23 cellular contexts compared by ENCODE assay signal in genomic region chr5:98913911-98914310, GRCh38. TPM values are rescaled to one million over a fixed set of nuclear protein-coding genes. Genes with fewer than 3 reads are reported as not detected.
DNase-seq lines count a peak whose midpoint lies in the region; ATAC-seq, FAIRE-seq and TF ChIP-seq lines count a peak whose summit lies in the region.
"Had no signal": no experiment of that assay in that cellular context is flagged by ENCODE, and none has a peak within 500 bp of the region (broad histone marks: within the 10 kb centered on the region; RNA-seq: fewer than 3 reads in every experiment).

No MANE protein-coding gene starts in this region.

- no peaks in the 10 kb centered on the region for H3K27me3 ChIP-seq in K562 (ENCODE audit: control insufficient read depth in 2 of 2, insufficient read depth in 2 of 2, low read length in 2 of 2)
- H3K27me3 ChIP-seq: vagina had no signal

- FAIRE-seq in K562 (lab: Jason Lieb, UNC) (no peak), D721Med (lab: Jason Lieb, UNC) (no peak)
- FAIRE-seq: A549, HepG2 had no signal

- intact Hi-C loops in activated CD8-positive, alpha-beta T cell treated with anti-CD3 and anti-CD28 coated beads for 36 hours (cut with micrococcal nuclease): no loop called here
- intact Hi-C loops in K562 (cut with micrococcal nuclease): no loop called here

- CTCF ChIA-PET in activated CD8-positive, alpha-beta T cell treated with anti-CD3 and anti-CD28 coated beads for 36 hours (lab: Charles Lee): interaction anchor here (0.6 to 2.6 kb wide), 4 partner anchors 8 to 118 kb away, joined by 3 to 9 read pairs (median 4); no protein-coding TSS in a partner anchor
- CTCF ChIA-PET in activated CD8-positive, alpha-beta T cell treated with anti-CD3 and anti-CD28 coated beads, Interleukin-2, amount 10 ng/mL, durations not matched to agents 7 days and 5 days (lab: Charles Lee): interaction anchor here (0.9 to 2.0 kb wide), 5 partner anchors 8 to 119 kb away, joined by 3 to 9 read pairs (median 4); no protein-coding TSS in a partner anchor
- CTCF ChIA-PET in K562 (lab: Yijun Ruan, JAX; ENCODE audit: low intra/inter-chr PET ratio): no interaction called here
- CTCF ChIA-PET in HEK293T (lab: Yijun Ruan, JAX): no interaction called here

- POLR2A ChIA-PET in activated CD8-positive, alpha-beta T cell treated with anti-CD3 and anti-CD28 coated beads for 36 hours (lab: Charles Lee): interaction anchor here (0.7 to 2.2 kb wide), 3 partner anchors 10 to 16 kb away, joined by 3 to 10 read pairs (median 8); partner anchors contain the start of gene CHD1
- POLR2A ChIA-PET in activated CD8-positive, alpha-beta T cell treated with anti-CD3 and anti-CD28 coated beads, Interleukin-2, amount 10 ng/mL, durations not matched to agents 7 days and 5 days (lab: Charles Lee): interaction anchor here (2.8 kb wide), 1 partner anchor 15 kb away, joined by 24 read pairs; the partner anchor contains the start of gene CHD1
- POLR2A ChIA-PET in K562 (lab: Yijun Ruan, JAX): interaction anchor here (0.8 to 2.4 kb wide), 7 partner anchors 9 to 132 kb away, joined by 3 to 20 read pairs (median 4); partner anchors contain the start of gene CHD1
- POLR2A ChIA-PET in HEK293T (lab: Yijun Ruan, JAX): interaction anchor here (1.7 kb wide), 1 partner anchor 15 kb away, joined by 11 read pairs; the partner anchor contains the start of gene CHD1

- H3K79me2 ChIP-seq in K562 (ENCODE audit: control insufficient read depth, insufficient read depth, low read length): peaks cover 98% of the 10 kb centered on the region

- peaks cover 75% of the 10 kb centered on the region for H3K4me1 Mint-ChIP-seq in activated CD8-positive, alpha-beta T cell treated with anti-CD3 and anti-CD28 coated beads for 36 hours (ENCODE audit: low read depth)
- H3K4me1 Mint-ChIP-seq in activated CD8-positive, alpha-beta T cell treated with anti-CD3 and anti-CD28 coated beads, Interleukin-2, amount 10 ng/mL, durations not matched to agents 7 days and 5 days (ENCODE audit: low read depth): peaks cover 37% of the 10 kb centered on the region
- H3K4me1 Mint-ChIP-seq in osteocyte (ENCODE audit: unreplicated experiment): peaks cover 25% of the 10 kb centered on the region

- H3K4me1 ChIP-seq in K562 (replicated peaks in 1 of 2; ENCODE audit: control insufficient read depth in 2 of 2, insufficient read depth in 2 of 2, low read length in 2 of 2): peaks cover 0 to 2% of the 10 kb centered on the region in 2 experiments; a peak in 1 of 5 replicates

- TF ChIP-seq EP300 in K562 (IDR thresholded peaks at IDR 0.05; ENCODE audit: low read length): no peak

- no peaks in the 10 kb centered on the region for H3K9me1 ChIP-seq in K562 (ENCODE audit: control insufficient read depth, insufficient read depth, low read length)

- H3K9ac ChIP-seq in K562 (ENCODE audit: insufficient read depth in 1 of 2, low read depth in 2 of 2, low read length in 2 of 2): no peak overlapping the region

- H3K27ac Mint-ChIP-seq in activated CD8-positive, alpha-beta T cell treated with anti-CD3 and anti-CD28 coated beads for 36 hours: peak overlapping the region; percentile 50
- no peak overlapping the region for H3K27ac Mint-ChIP-seq in activated CD8-positive, alpha-beta T cell treated with anti-CD3 and anti-CD28 coated beads, Interleukin-2, amount 10 ng/mL, durations not matched to agents 7 days and 5 days
- H3K27ac Mint-ChIP-seq in osteocyte (ENCODE audit: unreplicated experiment): peak overlapping the region; percentile 20
- H3K27ac Mint-ChIP-seq: activated naive CD8-positive, alpha-beta T cell treated with anti-CD3 and anti-CD28 coated beads, Interleukin-2, amount 10 ng/mL, durations not matched to agents 7 days and 5 days had no signal

- no peak overlapping the region for H2AFZ ChIP-seq in K562 (ENCODE audit: low read depth, low read length)

- BruUV-seq in K562 (replicated peaks; lab: Mats Ljungman, UMichigan): no TSS peak

- no peak for TF ChIP-seq CTCF in activated CD8-positive, alpha-beta T cell treated with anti-CD3 and anti-CD28 coated beads for 36 hours (IDR thresholded peaks at IDR 0.05)
- TF ChIP-seq CTCF in K562 (IDR thresholded peaks at IDR 0.05 in 2 of 3, conservative IDR thresholded peaks at IDR 0.05 in 1 of 3; ENCODE audit: insufficient read depth in 2 of 3, low read depth in 1 of 3, low read length in 3 of 3) (no peak), osteocyte (IDR thresholded peaks at IDR 0.05) (no peak), D721Med (IDR thresholded peaks at IDR 0.05; ENCODE audit: insufficient read depth, missing control alignments) (no peak)

- no peak overlapping the region for H3K27ac ChIP-seq in K562 (ENCODE audit: extremely low read depth, low read depth, low read length)
- H3K27ac ChIP-seq: A549, epithelial cell of prostate, HL-60, skin epidermis, vagina had no signal

- no peak overlapping the region for H3K4me3 ChIP-seq in K562
- H3K4me3 ChIP-seq: A549, HAP-1, skin epidermis, vagina had no signal

- no peak for DNase-seq in activated CD8-positive, alpha-beta T cell treated with anti-CD3 and anti-CD28 coated beads for 36 hours
- no peak for DNase-seq in activated CD8-positive, alpha-beta T cell treated with anti-CD3 and anti-CD28 coated beads, Interleukin-2, amount 10 ng/mL, durations not matched to agents 7 days and 5 days
- DNase-seq in K562 (ENCODE audit: extremely low read depth in 1 of 4, low spot score in 3 of 4) (peak in 3 of 4 experiments; percentile 8 to 22 (median 18)), osteocyte (ENCODE audit: extremely low spot score, unreplicated experiment) (no peak), D721Med (ENCODE audit: insufficient read length, low spot score) (no peak), HEK293T (ENCODE audit: extremely low spot score) (no peak), NOMO-1 treated with DMSO at 0.1 percent for 48 hours (lab: John Stamatoyannopoulos, UW; ENCODE audit: unreplicated experiment) (no peak)
- DNase-seq: activated CD4-positive, CD25-positive, alpha-beta regulatory T cell; activated naive CD8-positive, alpha-beta T cell treated with anti-CD3 and anti-CD28 coated beads, Interleukin-2, amount 10 ng/mL, durations not matched to agents 7 days and 5 days; cerebellar nuclear complex; NCI-H1048; NCI-H187 treated with DMSO at 0.1 percent for 48 hours; NCI-H526; occipital lobe; T1000 had no signal

- H3K27me3 Mint-ChIP-seq in activated CD8-positive, alpha-beta T cell treated with anti-CD3 and anti-CD28 coated beads for 36 hours: no peaks in the 10 kb centered on the region
- no peaks in the 10 kb centered on the region for H3K27me3 Mint-ChIP-seq in activated CD8-positive, alpha-beta T cell treated with anti-CD3 and anti-CD28 coated beads, Interleukin-2, amount 10 ng/mL, durations not matched to agents 7 days and 5 days (ENCODE audit: low read depth)
- H3K27me3 Mint-ChIP-seq in osteocyte (ENCODE audit: unreplicated experiment): no peaks in the 10 kb centered on the region
- H3K27me3 Mint-ChIP-seq: activated naive CD8-positive, alpha-beta T cell treated with anti-CD3 and anti-CD28 coated beads, Interleukin-2, amount 10 ng/mL, durations not matched to agents 7 days and 5 days had no signal

- in situ Hi-C loops in K562 (cut with MboI): no loop called here

- no peak overlapping the region for H3K4me2 ChIP-seq in K562 (ENCODE audit: insufficient read depth, low read length)
- H3K4me2 ChIP-seq: A549 had no signal

- no peaks in the 10 kb centered on the region for H3K9me3 Mint-ChIP-seq in activated CD8-positive, alpha-beta T cell treated with anti-CD3 and anti-CD28 coated beads for 36 hours
- no peaks in the 10 kb centered on the region for H3K9me3 Mint-ChIP-seq in activated CD8-positive, alpha-beta T cell treated with anti-CD3 and anti-CD28 coated beads, Interleukin-2, amount 10 ng/mL, durations not matched to agents 7 days and 5 days (ENCODE audit: insufficient read depth)
- H3K9me3 Mint-ChIP-seq in osteocyte (ENCODE audit: unreplicated experiment): no peaks in the 10 kb centered on the region
- H3K9me3 Mint-ChIP-seq: activated naive CD8-positive, alpha-beta T cell treated with anti-CD3 and anti-CD28 coated beads, Interleukin-2, amount 10 ng/mL, durations not matched to agents 7 days and 5 days had no signal

- H3K9me3 ChIP-seq in K562 (replicated peaks; ENCODE audit: control insufficient read depth, insufficient read depth, low read depth, low read length): no peaks in the 10 kb centered on the region
- H3K9me3 ChIP-seq: A549, HAP-1, vagina had no signal

- no peak for TF ChIP-seq RAD21 in K562 (CRISPR knock-in tag; conservative IDR thresholded peaks at IDR 0.05 in 1 of 2, IDR thresholded peaks at IDR 0.05 in 1 of 2)

- H3K4me3 Mint-ChIP-seq in activated CD8-positive, alpha-beta T cell treated with anti-CD3 and anti-CD28 coated beads for 36 hours: no peak overlapping the region
- no peak overlapping the region for H3K4me3 Mint-ChIP-seq in activated CD8-positive, alpha-beta T cell treated with anti-CD3 and anti-CD28 coated beads, Interleukin-2, amount 10 ng/mL, durations not matched to agents 7 days and 5 days
- H3K4me3 Mint-ChIP-seq in osteocyte (ENCODE audit: unreplicated experiment): no peak overlapping the region
- H3K4me3 Mint-ChIP-seq: activated naive CD8-positive, alpha-beta T cell treated with anti-CD3 and anti-CD28 coated beads, Interleukin-2, amount 10 ng/mL, durations not matched to agents 7 days and 5 days had no signal

- peaks cover 78% of the 10 kb centered on the region for H3K36me3 ChIP-seq in K562 (ENCODE audit: control insufficient read depth, insufficient read depth, low read length)

- no peak for TF ChIP-seq POLR2A in K562 (conservative IDR thresholded peaks at IDR 0.05)

- peak; percentile 57 for ATAC-seq in activated CD8-positive, alpha-beta T cell treated with anti-CD3 and anti-CD28 coated beads for 36 hours
- no peak for ATAC-seq in activated CD8-positive, alpha-beta T cell treated with anti-CD3 and anti-CD28 coated beads, Interleukin-2, amount 10 ng/mL, durations not matched to agents 7 days and 5 days
- ATAC-seq in GM19395 (IDR thresholded peaks at IDR 0.05; ENCODE audit: unreplicated experiment) (peak; percentile 40), K562 (peak; percentile 40)
- ATAC-seq: HepG2 had no signal

- H3K36me3 Mint-ChIP-seq in activated CD8-positive, alpha-beta T cell treated with anti-CD3 and anti-CD28 coated beads for 36 hours (ENCODE audit: low read depth): peaks cover 43% of the 10 kb centered on the region
- peaks cover 36% of the 10 kb centered on the region for H3K36me3 Mint-ChIP-seq in activated CD8-positive, alpha-beta T cell treated with anti-CD3 and anti-CD28 coated beads, Interleukin-2, amount 10 ng/mL, durations not matched to agents 7 days and 5 days (ENCODE audit: low read depth)
- peaks cover 16% of the 10 kb centered on the region for H3K36me3 Mint-ChIP-seq in osteocyte (ENCODE audit: unreplicated experiment)

- peaks cover 4% of the 10 kb centered on the region; the same call in 1 of the 2 replicates for H4K20me1 ChIP-seq in K562 (replicated peaks; ENCODE audit: control insufficient read depth, insufficient read depth, low read length)

RNA-seq across cellular contexts. Expression of gene CHD1, which starts 14.9 kb away (rescaled TPM):
- total RNA-seq in activated CD8-positive, alpha-beta T cell treated with anti-CD3 and anti-CD28 coated beads for 36 hours: 10 to 100 TPM; 52.0 to 52.8 TPM
- total RNA-seq in activated CD8-positive, alpha-beta T cell treated with anti-CD3 and anti-CD28 coated beads, Interleukin-2, amount 10 ng/mL, durations not matched to agents 7 days and 5 days: 10 to 100 TPM; 44.5 to 46.0 TPM
- total RNA-seq in K562 (2011; cell fraction: chromatin; rRNA removed; ENCODE audit: low replicate concordance): 44.8 and 254 TPM in 2 replicates
- total RNA-seq in K562 (2011; cell fraction: nucleolus; rRNA removed): 14.8 and 27.5 TPM in 2 replicates
- total RNA-seq in K562 (2011; cell fraction: nucleoplasm; rRNA removed): 79.9 and 108 TPM in 2 replicates
- total RNA-seq in K562 (2014; rRNA removed): 55.6 and 58.7 TPM in 2 replicates
- 103 and 112 TPM in 2 replicates for total RNA-seq in K562 (2014; rRNA removed; fragmentation: Illumina TruSeq; extraction: Trizol)
- 124 and 133 TPM in 2 replicates for total RNA-seq in K562 (2015; rRNA removed; fragmentation: Illumina TruSeq; extraction: Trizol)
- 48.8 and 50.3 TPM in 2 replicates for total RNA-seq in K562 (2021)
- 38.0 and 68.0 TPM in 2 replicates for polyA plus RNA-seq in K562 (2011; rRNA removed)
- 12.8 and 20.8 TPM in 2 replicates for polyA plus RNA-seq in K562 (2011; cell fraction: cytosol; rRNA removed)
- polyA plus RNA-seq in K562 (2011; cell fraction: nucleus; rRNA removed): 65.9 and 75.1 TPM in 2 replicates
- 24.9 and 26.1 TPM in 2 replicates for polyA plus RNA-seq in K562 (2012)
- 56.4 and 90.8 TPM in 2 replicates for polyA plus RNA-seq in K562 (2014; fragmentation: Illumina TruSeq; extraction: Trizol)
- 10 to 100 TPM; 27.3 to 28.6 TPM for polyA plus RNA-seq in K562 (2014; fragmentation: Nextera tagmentation; extraction: Ambion mirVana)
- polyA plus RNA-seq in K562 (2014; rRNA removed): 45.3 and 52.6 TPM in 2 replicates
- 142 and 159 TPM in 2 replicates for polyA minus RNA-seq in K562 (2011; rRNA and poly(A)+ RNA removed)
- 32.8 and 50.2 TPM in 2 replicates for polyA minus RNA-seq in K562 (2011; cell fraction: cytosol; rRNA and poly(A)+ RNA removed)
- polyA minus RNA-seq in K562 (2011; cell fraction: nucleus; rRNA and poly(A)+ RNA removed): 89.1 and 140 TPM in 2 replicates
- 28.3 and 32.6 TPM in 2 replicates for total RNA-seq in osteocyte

Comparison
In these comparisons a context has a peak if more than half of its experiments do, and no peak if none do; other contexts are left out.
1. DNase-seq: peak in K562 (3 of 4); none in activated CD8-positive, alpha-beta T cell treated with anti-CD3 and anti-CD28 coated beads for 36 hours (single experiment), activated CD8-positive, alpha-beta T cell treated with anti-CD3 and anti-CD28 coated beads, Interleukin-2, amount 10 ng/mL, durations not matched to agents 7 days and 5 days (single experiment), osteocyte (single experiment), D721Med (single experiment), HEK293T (single experiment) and NOMO-1 treated with DMSO at 0.1 percent for 48 hours (single experiment).
2. CTCF ChIA-PET loops: an anchor here in activated CD8-positive, alpha-beta T cell treated with anti-CD3 and anti-CD28 coated beads for 36 hours (0.6 to 2.6 kb wide) and activated CD8-positive, alpha-beta T cell treated with anti-CD3 and anti-CD28 coated beads, Interleukin-2, amount 10 ng/mL, durations not matched to agents 7 days and 5 days (0.9 to 2.0 kb wide); none called in K562 and HEK293T.